In the genomic region with DNA sequence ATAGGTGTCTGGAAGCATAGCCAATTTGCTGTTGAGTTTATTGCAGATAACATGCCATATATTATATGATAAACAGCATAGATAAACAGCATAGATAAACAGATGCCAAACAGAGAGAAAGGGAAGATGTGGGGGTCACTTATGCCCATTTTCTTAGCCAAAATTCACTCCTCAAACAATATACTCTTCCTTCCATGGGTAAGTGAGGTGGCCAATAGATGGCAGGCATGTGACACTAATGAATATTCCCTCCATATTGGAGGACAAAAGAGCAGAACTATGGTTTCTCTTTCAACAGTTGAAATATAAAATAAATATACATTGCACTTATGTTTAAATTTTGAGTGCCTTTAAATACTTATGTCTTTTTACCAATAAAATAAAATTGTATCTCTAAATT, we compare ENCODE assay signal across 9 cellular contexts.
DNase-seq lines count a peak whose midpoint lies in the region; ATAC-seq and TF ChIP-seq lines count a peak whose summit lies in the region.
"Had no signal": no experiment of that assay in that cellular context is flagged by ENCODE, and none has a peak within 500 bp of the region (broad histone marks: within the 10 kb centered on the region; RNA-seq: fewer than 3 reads in every experiment).

No MANE protein-coding gene starts in this region.

- in situ Hi-C loops in Panc1 (cut with HindIII; ENCODE audit: low pct_unique_long_range_greater_than_20kb, low sequenced_read_pairs) = no loop called here

- H3K9me3 Mint-ChIP-seq in mesothelial cell of epicardium = peaks cover 13% of the 10 kb centered on the region

- H3K27me3 ChIP-seq in Panc1 (ENCODE audit: control insufficient read depth, insufficient read depth, low read length) = no peaks in the 10 kb centered on the region

- H3K4me3 Mint-ChIP-seq in mesothelial cell of epicardium = no peak overlapping the region

- no peaks in the 10 kb centered on the region for H3K36me3 ChIP-seq in Panc1 (ENCODE audit: control insufficient read depth, insufficient read depth, low read length)

- H3K36me3 Mint-ChIP-seq in mesothelial cell of epicardium = no peaks in the 10 kb centered on the region

- intact Hi-C loops in Panc1 (cut with micrococcal nuclease; ENCODE audit: unreplicated experiment) = no loop called here

- H3K27ac ChIP-seq in C4-2B (no peak overlapping the region), Panc1 (ENCODE audit: low read length) (no peak overlapping the region)
- H3K27ac ChIP-seq: SK-N-MC had no signal

- H3K4me1 Mint-ChIP-seq in mesothelial cell of epicardium = peaks cover 6% of the 10 kb centered on the region

- TF ChIP-seq CTCF in C4-2B (conservative IDR thresholded peaks at IDR 0.05) (peak; percentile 71), Panc1 (IDR thresholded peaks at IDR 0.05) (peak; percentile 47; the same call in 1 of the 2 replicates), mesothelial cell of epicardium (IDR thresholded peaks at IDR 0.05; ENCODE audit: unreplicated experiment) (no peak)

- H3K27me3 Mint-ChIP-seq in mesothelial cell of epicardium (ENCODE audit: low read depth) = no peaks in the 10 kb centered on the region

- POLR2A ChIA-PET in Panc1 (lab: Charles Lee) = no interaction called here

- CTCF ChIA-PET in Panc1 (lab: Charles Lee) = no interaction called here

- ATAC-seq in HG02610 (IDR thresholded peaks at IDR 0.05; ENCODE audit: unreplicated experiment) (peak; percentile 50), Panc1 (0 out of 2 replicates have a peak, but pooled peaks have one; percentile 56), HG02970 (IDR thresholded peaks at IDR 0.05; ENCODE audit: low FRiP score, unreplicated experiment) (no peak)

- H3K27ac Mint-ChIP-seq in mesothelial cell of epicardium = no peak overlapping the region

- peak; percentile 8 for DNase-seq in Panc1 (ENCODE audit: low read depth, low spot score)
- peak; percentile 20 for DNase-seq in iPS-NIHi7 (ENCODE audit: extremely low spot score)
- DNase-seq in 8988T = no peak
- DNase-seq in mesothelial cell of epicardium (ENCODE audit: low spot score in 2 of 2, unreplicated experiment in 2 of 2) = no peak
- DNase-seq in cerebellar cortex (ENCODE audit: low spot score) = no peak

- no TSS peak for BruUV-seq in Panc1 (replicated peaks; lab: Mats Ljungman, UMichigan)

- no peaks in the 10 kb centered on the region; the same call in 1 of the 2 replicates for H3K9me3 ChIP-seq in Panc1 (ENCODE audit: control insufficient read depth, insufficient read depth, low read depth, low read length)

- no peak overlapping the region for H3K4me3 ChIP-seq in Panc1 (ENCODE audit: low read depth in 2 of 2, low read length in 2 of 2)
- H3K4me3 ChIP-seq: SK-N-MC had no signal

- no peaks in the 10 kb centered on the region for H3K4me1 ChIP-seq in Panc1 (ENCODE audit: control insufficient read depth, insufficient read depth, low read length)

Comparison
In these comparisons a context has a peak if more than half of its experiments do, and no peak if none do; other contexts are left out.
1. DNase-seq: peak in Panc1 (single experiment) and iPS-NIHi7 (single experiment); none in 8988T (single experiment), mesothelial cell of epicardium (0 of 2) and cerebellar cortex (single experiment).